ENCODE assay signal across 8 cellular contexts in genomic region chr1:93847811-93848288, GRCh38. TPM values are rescaled to one million over a fixed set of nuclear protein-coding genes. Genes with fewer than 3 reads are reported as not detected.
DNase-seq lines count a peak whose midpoint lies in the region; ATAC-seq, FAIRE-seq and TF ChIP-seq lines count a peak whose summit lies in the region.

No MANE protein-coding gene starts in this region.

- ATAC-seq in HG02588 (IDR thresholded peaks at IDR 0.05; ENCODE audit: unreplicated experiment) = peak; percentile 28
- ATAC-seq in GM18519 (IDR thresholded peaks at IDR 0.05; ENCODE audit: low FRiP score, unreplicated experiment) = no peak

- peak overlapping the region; percentile 93 for H3K9ac ChIP-seq in astrocyte (ENCODE audit: low read length)

- peaks cover 8% of the 10 kb centered on the region for H3K27me3 Mint-ChIP-seq in T-helper 2 cell treated with Interferon-gamma antibody and Interleukin-4, amounts not matched to agents 5 μg/mL and 100 μg/mL, for 36 hours (ENCODE audit: low read depth)
- H3K27me3 Mint-ChIP-seq in astrocyte (ENCODE audit: low read depth, unreplicated experiment) = no peaks in the 10 kb centered on the region

- peaks cover 19% of the 10 kb centered on the region for H3K4me1 Mint-ChIP-seq in T-helper 2 cell treated with Interferon-gamma antibody and Interleukin-4, amounts not matched to agents 5 μg/mL and 100 μg/mL, for 36 hours (ENCODE audit: low read depth)
- H3K4me1 Mint-ChIP-seq in astrocyte (ENCODE audit: low read depth, unreplicated experiment) = peaks cover 16% of the 10 kb centered on the region

- TF ChIP-seq POLR2A in sigmoid colon (IDR thresholded peaks at IDR 0.05) = no peak

- H3K36me3 ChIP-seq in astrocyte (ENCODE audit: insufficient read depth, low read length) (no peaks in the 10 kb centered on the region), sigmoid colon (no peaks in the 10 kb centered on the region)

- peak; percentile 43 for DNase-seq in NCI-H1092 (lab: John Stamatoyannopoulos, UW)
- peak; percentile 73 for DNase-seq in T-helper 2 cell treated with Interferon-gamma antibody and Interleukin-4, amounts not matched to agents 5 μg/mL and 100 μg/mL, for 36 hours (ENCODE audit: low spot score)
- peak; percentile 46 for DNase-seq in astrocyte (ENCODE audit: low read depth)
- peak in 47 of 51 donors; percentile 12 to 85 (median 51) for DNase-seq in hypothalamus (lab: John Stamatoyannopoulos, UW)
- peak; percentile 85 for DNase-seq in sigmoid colon

- H3K9me3 ChIP-seq in astrocyte (ENCODE audit: insufficient read depth, low read depth, low read length) (no peaks in the 10 kb centered on the region), sigmoid colon (no peaks in the 10 kb centered on the region)

- H3K4me2 ChIP-seq in astrocyte (ENCODE audit: low read length) = peak overlapping the region; percentile 93

- intact Hi-C loops in sigmoid colon (cut with DNase I) = loop anchor here (2.0 to 10.0 kb wide), 5 partner anchors 387 to 667 kb away; partner anchors contain the start of genes ABCD3, ARHGAP29, CCDC18 and FNBP1L

- peak overlapping the region; percentile 95 for H3K4me3 Mint-ChIP-seq in T-helper 2 cell treated with Interferon-gamma antibody and Interleukin-4, amounts not matched to agents 5 μg/mL and 100 μg/mL, for 36 hours
- peak overlapping the region; percentile 90 for H3K4me3 Mint-ChIP-seq in astrocyte (ENCODE audit: unreplicated experiment)

- no peaks in the 10 kb centered on the region for H4K20me1 ChIP-seq in astrocyte (ENCODE audit: insufficient read depth, low read length)

- 0% methylated on average over 36 of the region's 36 CpGs for WGBS in sigmoid colon, 2 donors

- peaks cover 3% of the 10 kb centered on the region for H3K36me3 Mint-ChIP-seq in T-helper 2 cell treated with Interferon-gamma antibody and Interleukin-4, amounts not matched to agents 5 μg/mL and 100 μg/mL, for 36 hours (ENCODE audit: low read depth)
- no peaks in the 10 kb centered on the region for H3K36me3 Mint-ChIP-seq in astrocyte (ENCODE audit: low read depth, unreplicated experiment)

- TF ChIP-seq CTCF in GM12875 (IDR thresholded peaks at IDR 0.05; ENCODE audit: borderline replicate concordance, insufficient read depth, low read depth, low read length) (no peak), astrocyte (IDR thresholded peaks at IDR 0.05; ENCODE audit: insufficient read depth, low read depth, low read length) (no peak), sigmoid colon (IDR thresholded peaks at IDR 0.05) (no peak)

- no peaks in the 10 kb centered on the region for H3K79me2 ChIP-seq in astrocyte (ENCODE audit: insufficient read depth, low read length)

- TF ChIP-seq EP300 in sigmoid colon (IDR thresholded peaks at IDR 0.05) = no peak

- H3K27me3 ChIP-seq in astrocyte (ENCODE audit: insufficient read depth, low read length) (no peaks in the 10 kb centered on the region), sigmoid colon (no peaks in the 10 kb centered on the region)

- peak overlapping the region; percentile 94 for H3K27ac Mint-ChIP-seq in T-helper 2 cell treated with Interferon-gamma antibody and Interleukin-4, amounts not matched to agents 5 μg/mL and 100 μg/mL, for 36 hours
- peak overlapping the region; percentile 92 for H3K27ac Mint-ChIP-seq in astrocyte (ENCODE audit: unreplicated experiment)

- H3K4me3 ChIP-seq in GM12875 (ENCODE audit: low read depth, low read length) = peak overlapping the region; percentile 64
- H3K4me3 ChIP-seq in astrocyte (ENCODE audit: insufficient read depth, low read depth, low read length) = peak overlapping the region; percentile 71
- peak overlapping the region; percentile 65 to 85 (median 70) for H3K4me3 ChIP-seq in sigmoid colon

- H3K27ac ChIP-seq in astrocyte (ENCODE audit: low read depth, low read length) (peak overlapping the region; percentile 99), sigmoid colon (peak overlapping the region; percentile 94 to 99 (median 97))

- H3K4me1 ChIP-seq in astrocyte (ENCODE audit: insufficient read depth, low read length) = peaks cover 18% of the 10 kb centered on the region
- H3K4me1 ChIP-seq in sigmoid colon = peaks cover 0 to 32% (median 30%) of the 10 kb centered on the region in 4 donors

- no peak for FAIRE-seq in astrocyte (lab: Jason Lieb, UNC)

- peak overlapping the region; percentile 95 for H2AFZ ChIP-seq in astrocyte (ENCODE audit: low read depth, low read length)

- peaks cover 5% of the 10 kb centered on the region for H3K9me3 Mint-ChIP-seq in T-helper 2 cell treated with Interferon-gamma antibody and Interleukin-4, amounts not matched to agents 5 μg/mL and 100 μg/mL, for 36 hours
- no peaks in the 10 kb centered on the region for H3K9me3 Mint-ChIP-seq in astrocyte (ENCODE audit: unreplicated experiment)

RNA-seq across cellular contexts. Expression of gene DNTTIP2, which starts 31.2 kb away (rescaled TPM):
- total RNA-seq in astrocyte (47.5 and 55.3 TPM in 2 replicates), sigmoid colon (10 to 100 TPM; 24.6 to 48.9 (median 35.3) TPM)
- 10 to 100 TPM; 22.2 to 29.5 (median 23.4) TPM for polyA plus RNA-seq in sigmoid colon
